In genomic region chr2:23491622-23492336, GRCh38 we compare ENCODE assay signal across 21 cellular contexts.
DNase-seq lines count a peak whose midpoint lies in the region; ATAC-seq, FAIRE-seq and TF ChIP-seq lines count a peak whose summit lies in the region.
"Had no signal": no experiment of that assay in that cellular context is flagged by ENCODE, and none has a peak within 500 bp of the region (broad histone marks: within the 10 kb centered on the region; RNA-seq: fewer than 3 reads in every experiment).

No MANE protein-coding gene starts in this region.

- POLR2A ChIA-PET in H1 (lab: Charles Lee; ENCODE audit: partially characterized antibody): interaction anchor here (0.9 kb wide), 1 partner anchor 12 kb away, joined by 4 read pairs; no protein-coding TSS in a partner anchor

- H3K79me2 ChIP-seq in H1 (ENCODE audit: control insufficient read depth in 1 of 2, insufficient read depth in 2 of 2, low read length in 2 of 2): no peaks in the 10 kb centered on the region

- H3K23ac ChIP-seq in H1 (ENCODE audit: insufficient read length): no peak overlapping the region
- no peak overlapping the region for H3K23ac ChIP-seq in mesenchymal stem cell (ENCODE audit: low read length in 2 of 2)

- H2BK5ac ChIP-seq in H1 (ENCODE audit: low read depth, low read length) (no peak overlapping the region), mesenchymal stem cell (ENCODE audit: low read depth, low read length, poor library complexity, severe bottlenecking) (no peak overlapping the region)

- no peak overlapping the region for H2BK15ac ChIP-seq in H1 (ENCODE audit: low read length)
- no peak overlapping the region for H2BK15ac ChIP-seq in mesenchymal stem cell (ENCODE audit: low read depth, poor library complexity, severe bottlenecking)

- TF ChIP-seq EP300 in H1 (IDR thresholded peaks at IDR 0.05; ENCODE audit: borderline replicate concordance in 1 of 2, low read depth in 2 of 2, low read length in 2 of 2): no peak

- no peak for ATAC-seq in activated naive CD4-positive, alpha-beta T cell treated with anti-CD3 and anti-CD28 coated beads, Interleukin-2, amount 50 U/mL, for 72 hours
- ATAC-seq in GM21529 (IDR thresholded peaks at IDR 0.05; ENCODE audit: unreplicated experiment): no peak
- ATAC-seq: A549, PC-3 had no signal

- H2AFZ ChIP-seq in H1 (ENCODE audit: low read length): no peak overlapping the region
- H2AFZ ChIP-seq in mesenchymal stem cell (ENCODE audit: low read depth, low read length): no peak overlapping the region

- H3K27ac ChIP-seq in H1 (ENCODE audit: low read depth, low read length) (no peak overlapping the region), mesenchymal stem cell (ENCODE audit: low read length, poor library complexity, severe bottlenecking) (no peak overlapping the region)
- H3K27ac ChIP-seq: A549, SK-N-MC had no signal

- peaks cover 0 to 11% (median 3%) of the 10 kb centered on the region in 4 experiments; a peak in 5 of 7 replicates for H3K4me1 ChIP-seq in H1 (replicated peaks in 1 of 4; ENCODE audit: control insufficient read depth in 3 of 4, insufficient read depth in 4 of 4, low read length in 3 of 4)
- H3K4me1 ChIP-seq in mesenchymal stem cell (ENCODE audit: control insufficient read depth, insufficient read depth, low read depth, low read length): peaks cover 33% of the 10 kb centered on the region
- H3K4me1 ChIP-seq: A549, Caco-2 had no signal

- H4K91ac ChIP-seq in H1 (replicated peaks; ENCODE audit: insufficient read length, low read length) (peak overlapping the region; percentile 31), mesenchymal stem cell (ENCODE audit: low read length) (no peak overlapping the region)

- no peak for TF ChIP-seq RAD21 in H1 (IDR thresholded peaks at IDR 0.05 in 1 of 2, conservative IDR thresholded peaks at IDR 0.05 in 1 of 2; ENCODE audit: low read depth in 2 of 2, low read length in 2 of 2)

- H3K9ac ChIP-seq in H1 (replicated peaks in 1 of 4; ENCODE audit: extremely low read depth in 1 of 4, low read depth in 3 of 4, low read length in 3 of 4) (no peak overlapping the region), mesenchymal stem cell (ENCODE audit: low read length) (no peak overlapping the region)

- H2BK20ac ChIP-seq in H1 (ENCODE audit: low read length): peak overlapping the region; percentile 17; the same call in 1 of the 2 replicates

- H4K20me1 ChIP-seq in H1 (replicated peaks in 1 of 2; ENCODE audit: control insufficient read depth in 1 of 2, insufficient read depth in 2 of 2, low read length in 2 of 2): no peaks in the 10 kb centered on the region

- H2AK5ac ChIP-seq in H1 (ENCODE audit: low read depth, low read length) (no peak overlapping the region), mesenchymal stem cell (ENCODE audit: low read length, severe bottlenecking) (no peak overlapping the region)

- H3K79me1 ChIP-seq in H1 (ENCODE audit: low read depth, low read length): peaks cover 3% of the 10 kb centered on the region; the same call in 1 of the 2 replicates
- H3K79me1 ChIP-seq in mesenchymal stem cell (replicated peaks; ENCODE audit: low read length, poor library complexity, severe bottlenecking): peaks cover 4% of the 10 kb centered on the region

- FAIRE-seq in H1 (lab: Jason Lieb, UNC) (no peak), urothelium cell line (lab: Jason Lieb, UNC) (peak; percentile 73)
- FAIRE-seq: A549, GM19239 had no signal

- H3K4me2 ChIP-seq in H1 (ENCODE audit: insufficient read depth in 1 of 2, low read depth in 2 of 2, low read length in 2 of 2) (no peak overlapping the region), mesenchymal stem cell (ENCODE audit: low read length, poor library complexity, severe bottlenecking) (no peak overlapping the region)
- H3K4me2 ChIP-seq: A549 had no signal

- no peak overlapping the region for H4K5ac ChIP-seq in H1 (ENCODE audit: insufficient read length, low read depth, low read length)

- H4K8ac ChIP-seq in H1 (ENCODE audit: extremely low read depth, insufficient read depth, low read length) (no peak overlapping the region), mesenchymal stem cell (ENCODE audit: low read length) (no peak overlapping the region)

- H3K27ac Mint-ChIP-seq in activated naive CD4-positive, alpha-beta T cell treated with anti-CD3 and anti-CD28 coated beads, Interleukin-2, amount 50 U/mL, for 72 hours: peak overlapping the region; percentile 20 to 47

- no peak overlapping the region for H3K4me3 ChIP-seq in H1 (ENCODE audit: extremely low read depth in 1 of 4, insufficient read depth in 2 of 4, low read depth in 3 of 4, low read length in 4 of 4)
- H3K4me3 ChIP-seq in mesenchymal stem cell (ENCODE audit: insufficient read depth in 1 of 2, low read depth in 1 of 2, low read length in 2 of 2): no peak overlapping the region
- H3K4me3 ChIP-seq: A549, SK-N-MC had no signal

- H3K27me3 ChIP-seq in H1 (replicated peaks in 1 of 4; ENCODE audit: control insufficient read depth in 3 of 4, extremely low read depth in 1 of 4, insufficient read depth in 3 of 4, low read length in 3 of 4): no peaks in the 10 kb centered on the region
- H3K27me3 ChIP-seq in mesenchymal stem cell (ENCODE audit: control insufficient read depth in 1 of 2, insufficient read depth in 1 of 2, low read length in 2 of 2): peaks cover 0 to 16% of the 10 kb centered on the region in 2 experiments

- 95% methylated on average over 12 of the region's 12 CpGs; no CpG with 5 or more reads in 1 of the 2 experiments for WGBS in H1 (ENCODE audit: extremely low coverage in 1 of 2, insufficient coverage in 1 of 2, insufficient read length in 1 of 2, insufficient replicate concordance in 2 of 2, low coverage in 1 of 2, low lambda C conversion rate in 2 of 2, missing lambda C conversion rate in 1 of 2), 2 experiments
- WGBS in mesenchymal stem cell: 92% methylated on average over 12 of the region's 12 CpGs

- no peak for TF ChIP-seq CTCF in H1 (IDR thresholded peaks at IDR 0.05; ENCODE audit: control extremely low read depth in 1 of 3, insufficient read depth in 1 of 3, low read depth in 1 of 3, low read length in 3 of 3)

- TF ChIP-seq POLR2A in H1 (IDR thresholded peaks at IDR 0.05; ENCODE audit: control extremely low read depth in 1 of 2, low read depth in 2 of 2, low read length in 2 of 2): no peak

- H3K36me3 ChIP-seq in H1 (ENCODE audit: control insufficient read depth in 2 of 4, insufficient read depth in 4 of 4, low read length in 3 of 4) (no peaks in the 10 kb centered on the region), mesenchymal stem cell (ENCODE audit: control insufficient read depth in 1 of 2, insufficient read depth in 2 of 2, low read depth in 1 of 2, low read length in 2 of 2) (peaks cover 6 to 10% of the 10 kb centered on the region in 2 experiments)

- H3K18ac ChIP-seq in H1 (ENCODE audit: extremely low read depth, low read length) (no peak overlapping the region), mesenchymal stem cell (ENCODE audit: low read depth in 1 of 2, low read length in 2 of 2) (no peak overlapping the region)

- no peaks in the 10 kb centered on the region for H3K23me2 ChIP-seq in H1 (ENCODE audit: low read depth, low read length)

- H3K56ac ChIP-seq in H1 (replicated peaks; ENCODE audit: insufficient read length, low read depth, low read length): no peak overlapping the region

- H3K9me3 ChIP-seq in H1 (ENCODE audit: insufficient read depth in 2 of 2, low read depth in 1 of 2, low read length in 1 of 2) (no peaks in the 10 kb centered on the region), mesenchymal stem cell (ENCODE audit: control insufficient read depth, low read length) (no peaks in the 10 kb centered on the region)
- H3K9me3 ChIP-seq: A549, Caco-2 had no signal

- CTCF ChIA-PET in H1 (lab: Charles Lee; ENCODE audit: partially characterized antibody): interaction anchor here (0.7 to 2.0 kb wide), 11 partner anchors 10 to 218 kb away, joined by 3 to 9 read pairs (median 3); no protein-coding TSS in a partner anchor

- no peaks in the 10 kb centered on the region for H3K9me3 Mint-ChIP-seq in activated naive CD4-positive, alpha-beta T cell treated with anti-CD3 and anti-CD28 coated beads, Interleukin-2, amount 50 U/mL, for 72 hours

- H2BK120ac ChIP-seq in H1 (replicated peaks; ENCODE audit: low read depth, low read length): no peak overlapping the region
- H2BK120ac ChIP-seq in mesenchymal stem cell (ENCODE audit: low read depth, low read length): no peak overlapping the region

- H2BK12ac ChIP-seq in H1 (ENCODE audit: low read depth, low read length): no peak overlapping the region
- H2BK12ac ChIP-seq in mesenchymal stem cell (ENCODE audit: low read length in 2 of 2): no peak overlapping the region

- DNase-seq in activated naive CD4-positive, alpha-beta T cell treated with anti-CD3 and anti-CD28 coated beads, Interleukin-2, amount 50 U/mL, for 72 hours (ENCODE audit: low spot score in 2 of 2): no peak
- no peak for DNase-seq in activated naive CD4-positive, alpha-beta T cell treated with Interleukin-2 at 50 U/mL for 16 hours
- DNase-seq in NCI-H69 (lab: John Stamatoyannopoulos, UW): peak; percentile 34
- DNase-seq in H1 (ENCODE audit: low read depth in 1 of 2, low spot score in 2 of 2): no peak
- no peak for DNase-seq in urothelium cell line (ENCODE audit: low spot score)
- DNase-seq in A172 (ENCODE audit: low spot score): no peak
- no peak for DNase-seq in mesenchymal stem cell
- DNase-seq: Caco-2, DND-41, GF-D8, Karpas-422, MM.1S, NCI-H1105, NCI-H2029, NCI-H526, PC-3 had no signal

- H3K4ac ChIP-seq in H1 (replicated peaks; ENCODE audit: insufficient read length, low read depth, low read length) (no peak overlapping the region), mesenchymal stem cell (ENCODE audit: low read depth in 1 of 2, low read length in 2 of 2) (no peak overlapping the region)

- H3K14ac ChIP-seq in H1 (ENCODE audit: insufficient read length) (no peak overlapping the region), mesenchymal stem cell (ENCODE audit: low read length in 2 of 2) (no peak overlapping the region)

- no peaks in the 10 kb centered on the region for H3K36me3 Mint-ChIP-seq in activated naive CD4-positive, alpha-beta T cell treated with anti-CD3 and anti-CD28 coated beads, Interleukin-2, amount 50 U/mL, for 72 hours
- H3K36me3 Mint-ChIP-seq: CD14-positive monocyte had no signal

TF ChIP-seq in H1, 55 proteins besides CTCF, POLR2A, EP300 and RAD21 (continues in another document):
- TF ChIP-seq CHD2 (IDR thresholded peaks at IDR 0.05; ENCODE audit: low read length) (no peak), GTF2F1 (IDR thresholded peaks at IDR 0.05; ENCODE audit: borderline replicate concordance, low read depth, low read length) (no peak), JUN (IDR thresholded peaks at IDR 0.05; ENCODE audit: low read depth, low read length) (no peak), SP4 (IDR thresholded peaks at IDR 0.05; ENCODE audit: low read length) (no peak), SRF (IDR thresholded peaks at IDR 0.05; ENCODE audit: low read depth, low read length) (no peak), KDM5A (IDR thresholded peaks at IDR 0.05; ENCODE audit: low read length) (no peak), POLR2AphosphoS5 (IDR thresholded peaks at IDR 0.05; ENCODE audit: low read depth, low read length) (no peak), ZNF274 (IDR thresholded peaks at IDR 0.05; ENCODE audit: borderline replicate concordance, extremely low read depth, low read length) (no peak), SIX5 (IDR thresholded peaks at IDR 0.05; ENCODE audit: low read depth, low read length) (no peak), SIN3A (conservative IDR thresholded peaks at IDR 0.05 in 1 of 2, IDR thresholded peaks at IDR 0.05 in 1 of 2; ENCODE audit: low read depth in 1 of 2, low read length in 2 of 2) (no peak)
